2 cellular contexts compared by ENCODE assay signal in genomic region chr1:33098371-33098770, GRCh38.
TF ChIP-seq lines count a peak whose summit lies in the region.

No MANE protein-coding gene starts in this region.

TF ChIP-seq in HCT116, 20 proteins besides CTCF, POLR2A, EP300 and RAD21:
- TF ChIP-seq ZFX (IDR thresholded peaks at IDR 0.05) (no peak), JUND (IDR thresholded peaks at IDR 0.05) (no peak), SP1 (IDR thresholded peaks at IDR 0.05; ENCODE audit: low read depth) (no peak), ZNF274 (IDR thresholded peaks at IDR 0.05; ENCODE audit: low read depth, low read length) (no peak), YY1 (IDR thresholded peaks at IDR 0.05; ENCODE audit: extremely low read depth, insufficient replicate concordance, low read depth, low read length) (no peak), SRF (IDR thresholded peaks at IDR 0.05; ENCODE audit: low read depth) (no peak), POLR2AphosphoS5 (IDR thresholded peaks at IDR 0.05; ENCODE audit: low read depth, low read length) (no peak)
- TF ChIP-seq, protein P1, sequence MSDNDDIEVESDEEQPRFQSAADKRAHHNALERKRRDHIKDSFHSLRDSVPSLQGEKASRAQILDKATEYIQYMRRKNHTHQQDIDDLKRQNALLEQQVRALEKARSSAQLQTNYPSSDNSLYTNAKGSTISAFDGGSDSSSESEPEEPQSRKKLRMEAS (IDR thresholded peaks at IDR 0.05) = no peak
- TF ChIP-seq, protein P2, sequence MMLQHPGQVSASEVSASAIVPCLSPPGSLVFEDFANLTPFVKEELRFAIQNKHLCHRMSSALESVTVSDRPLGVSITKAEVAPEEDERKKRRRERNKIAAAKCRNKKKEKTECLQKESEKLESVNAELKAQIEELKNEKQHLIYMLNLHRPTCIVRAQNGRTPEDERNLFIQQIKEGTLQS (IDR thresholded peaks at IDR 0.05) = no peak

TF ChIP-seq in GM12878, 131 proteins besides CTCF, POLR2A, EP300 and RAD21:
- TF ChIP-seq MXI1 (IDR thresholded peaks at IDR 0.05; ENCODE audit: low read depth, low read length) (no peak), SUPT20H (IDR thresholded peaks at IDR 0.05; ENCODE audit: borderline replicate concordance, control insufficient read depth, low read depth, low read length) (no peak), SPI1 (IDR thresholded peaks at IDR 0.05; ENCODE audit: borderline replicate concordance, insufficient read depth, low read depth, low read length) (peak; percentile 8; the same call in 1 of the 2 replicates)
